20 cellular contexts compared by ENCODE assay signal in the genomic region with DNA sequence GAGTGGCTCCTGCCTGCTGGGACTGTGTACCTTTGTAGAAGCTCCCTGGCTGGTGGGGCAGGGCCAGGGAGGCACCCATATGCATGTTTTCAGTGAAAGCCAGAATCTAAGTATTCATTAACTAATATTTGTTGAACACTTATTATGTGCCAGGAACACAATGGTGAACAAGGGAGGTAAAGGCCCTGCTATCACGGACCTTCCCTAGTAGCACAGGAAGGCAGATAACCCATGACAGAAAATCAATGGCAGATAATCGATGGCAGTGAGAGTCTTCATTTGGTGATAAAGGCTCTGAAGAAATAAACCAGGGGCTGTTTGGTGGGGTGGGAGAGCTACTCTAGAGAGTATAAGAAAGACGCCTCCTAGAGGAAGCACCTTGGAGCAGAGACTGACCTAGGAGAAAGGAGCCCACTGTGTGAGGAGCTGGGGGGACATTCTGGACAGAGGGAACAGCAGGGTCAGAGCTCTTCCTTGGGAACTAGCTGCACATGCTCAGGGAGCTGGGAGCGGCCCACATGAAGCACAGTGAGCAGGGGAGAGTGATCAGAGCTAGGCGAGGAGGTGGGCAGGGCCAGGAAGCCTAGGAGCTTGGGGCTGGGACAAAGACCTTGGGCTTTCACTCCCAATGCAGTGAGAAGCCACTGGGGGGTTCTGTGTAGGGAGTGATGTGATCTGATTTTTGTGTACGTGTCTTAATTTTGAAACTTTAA.
A peak's percentile ranks its signal among the peaks of the same experiment; 100 is the strongest.
DNase-seq lines count a peak whose midpoint lies in the region; ATAC-seq and TF ChIP-seq lines count a peak whose summit lies in the region.
"Had no signal": no experiment of that assay in that cellular context is flagged by ENCODE, and none has a peak within 500 bp of the region (broad histone marks: within the 10 kb centered on the region; RNA-seq: fewer than 3 reads in every experiment).

No MANE protein-coding gene starts in this region.

- H3K9ac ChIP-seq in IMR-90 (ENCODE audit: low read depth, low read length) = no peak overlapping the region
- H3K9ac ChIP-seq: KMS-11 had no signal

- BruUV-seq in IMR-90 (replicated peaks; lab: Mats Ljungman, UMichigan) = no TSS peak

- TF ChIP-seq CTCF in CD14-positive monocyte (IDR thresholded peaks at IDR 0.05) = no peak
- TF ChIP-seq CTCF in IMR-90 (conservative IDR thresholded peaks at IDR 0.05; ENCODE audit: low read depth, low read length) = no peak
- no peak for TF ChIP-seq CTCF in esophagus squamous epithelium (IDR thresholded peaks at IDR 0.05)
- TF ChIP-seq CTCF in psoas muscle (IDR thresholded peaks at IDR 0.05) = no peak

- no peaks in the 10 kb centered on the region; the same call in 1 of the 2 replicates for H3K9me1 ChIP-seq in IMR-90 (ENCODE audit: insufficient read depth, low read length)

- H3K36me3 ChIP-seq in IMR-90 (ENCODE audit: control insufficient read depth, insufficient read depth, low read length) = no peaks in the 10 kb centered on the region
- H3K36me3 ChIP-seq in esophagus squamous epithelium = no peaks in the 10 kb centered on the region
- no peaks in the 10 kb centered on the region for H3K36me3 ChIP-seq in psoas muscle (ENCODE audit: insufficient read depth in 1 of 2, low read depth in 1 of 2)
- H3K36me3 ChIP-seq: MG63 had no signal

- no peak overlapping the region for H3K18ac ChIP-seq in IMR-90 (ENCODE audit: low read depth, low read length)

- H4K8ac ChIP-seq in IMR-90 (ENCODE audit: low read depth in 2 of 2, low read length in 2 of 2) = no peak overlapping the region

- H3K4me1 Mint-ChIP-seq in CD14-positive monocyte = peaks cover 54% of the 10 kb centered on the region
- H3K4me1 Mint-ChIP-seq: CD4-positive, CD25-positive, alpha-beta regulatory T cell had no signal

- no peak overlapping the region for H3K4me3 Mint-ChIP-seq in CD14-positive monocyte
- H3K4me3 Mint-ChIP-seq: CD4-positive, CD25-positive, alpha-beta regulatory T cell had no signal

- H3K79me1 ChIP-seq in IMR-90 (ENCODE audit: low read depth in 1 of 2, low read length in 2 of 2) = no peaks in the 10 kb centered on the region

- no peak overlapping the region for H3K4me2 ChIP-seq in IMR-90 (ENCODE audit: low read depth, low read length)
- H3K4me2 ChIP-seq: KMS-11 had no signal

- H4K20me1 ChIP-seq in IMR-90 (ENCODE audit: insufficient read depth, low read length) = no peaks in the 10 kb centered on the region

- no peak overlapping the region for H2BK5ac ChIP-seq in IMR-90 (ENCODE audit: low read depth, low read length, poor library complexity, severe bottlenecking)

- TF ChIP-seq POLR2A in IMR-90 (IDR thresholded peaks at IDR 0.05; ENCODE audit: low read depth, low read length) (no peak), esophagus squamous epithelium (IDR thresholded peaks at IDR 0.05) (no peak)

- CTCF ChIA-PET in IMR-90 (lab: Yijun Ruan, JAX) = no interaction called here

- H2BK15ac ChIP-seq in IMR-90 (ENCODE audit: low read depth, low read length) = no peak overlapping the region

- no peak for TF ChIP-seq RAD21 in IMR-90 (IDR thresholded peaks at IDR 0.05; ENCODE audit: low read length)

- no peak overlapping the region for H2AK9ac ChIP-seq in IMR-90 (replicated peaks; ENCODE audit: low read depth, low read length, poor library complexity)

- H3K14ac ChIP-seq in IMR-90 (replicated peaks; ENCODE audit: low read depth, low read length) = no peak overlapping the region

- H3K27me3 Mint-ChIP-seq in CD14-positive monocyte (ENCODE audit: low read depth in 3 of 3) = no peaks in the 10 kb centered on the region

- peak overlapping the region in 4 of 7 donors; percentile 26 to 55 (median 48) for H3K27ac Mint-ChIP-seq in CD14-positive monocyte
- H3K27ac Mint-ChIP-seq: CD4-positive, CD25-positive, alpha-beta regulatory T cell had no signal

- no peak overlapping the region for H2BK120ac ChIP-seq in IMR-90 (ENCODE audit: low read depth, low read length)

- H4K5ac ChIP-seq in IMR-90 (ENCODE audit: low read depth, low read length) = no peak overlapping the region

- no peak overlapping the region for H4K91ac ChIP-seq in IMR-90 (ENCODE audit: insufficient read depth, low read depth, low read length)

- no peak overlapping the region for H3K56ac ChIP-seq in IMR-90 (ENCODE audit: extremely low read depth, insufficient read depth, low read length)

- H3K9me3 ChIP-seq in IMR-90 (ENCODE audit: control insufficient read depth, insufficient read depth, low read length) = no peaks in the 10 kb centered on the region; the same call in 1 of the 2 replicates
- H3K9me3 ChIP-seq in esophagus squamous epithelium = no peaks in the 10 kb centered on the region
- H3K9me3 ChIP-seq in psoas muscle = no peaks in the 10 kb centered on the region
- H3K9me3 ChIP-seq: Caco-2, MG63 had no signal

- no peak overlapping the region for H3K27ac ChIP-seq in IMR-90 (ENCODE audit: insufficient read depth, low read length)
- H3K27ac ChIP-seq in esophagus squamous epithelium = peak overlapping the region in 3 of 4 donors; percentile 9 to 49 (median 30)
- H3K27ac ChIP-seq in psoas muscle = peak overlapping the region; percentile 41
- H3K27ac ChIP-seq: KMS-11 had no signal

- DNase-seq in CD14-positive monocyte (ENCODE audit: low spot score) = no peak
- no peak for DNase-seq in IMR-90
- no peak for DNase-seq in esophagus squamous epithelium (lab: John Stamatoyannopoulos, UW)
- DNase-seq in psoas muscle = no peak
- no peak for DNase-seq in NCI-H510A treated with DMSO at 0.1 percent for 48 hours (lab: John Stamatoyannopoulos, UW)
- no peak for DNase-seq in NCI-H69 (lab: John Stamatoyannopoulos, UW)
- DNase-seq: ACHN; AML-193; Caco-2; CD4-positive, CD25-positive, alpha-beta regulatory T cell; DMS153; MG63; NCI-H1092; NCI-H1694 treated with DMSO at 0.1 percent for 48 hours; NCI-H226; NCI-H748 treated with DMSO at 0.1 percent for 48 hours; PC-3 had no signal

- H3K27me3 ChIP-seq in IMR-90 (ENCODE audit: control insufficient read depth, insufficient read depth, low read length) = peaks cover 36% of the 10 kb centered on the region
- H3K27me3 ChIP-seq in esophagus squamous epithelium = no peaks in the 10 kb centered on the region
- no peaks in the 10 kb centered on the region for H3K27me3 ChIP-seq in psoas muscle (ENCODE audit: insufficient read depth in 3 of 3, low read length in 2 of 3)
- H3K27me3 ChIP-seq: MG63 had no signal

- H3K4me1 ChIP-seq in IMR-90 (ENCODE audit: control insufficient read depth, insufficient read depth, low read length) (peaks cover 3% of the 10 kb centered on the region; the same call in 1 of the 2 replicates), esophagus squamous epithelium (peaks cover 0 to 49% (median 11%) of the 10 kb centered on the region in 3 donors), psoas muscle (peaks cover 1% of the 10 kb centered on the region)
- H3K4me1 ChIP-seq: Caco-2 had no signal

- dilution Hi-C loops in IMR-90 (cut with HindIII; ENCODE audit: low sequenced_read_pairs, unreplicated experiment) = no loop called here

- POLR2A ChIA-PET in IMR-90 (lab: Charles Lee; ENCODE audit: unreplicated experiment) = no interaction called here

- no peak overlapping the region for H2BK20ac ChIP-seq in IMR-90 (ENCODE audit: low read depth, low read length)

- H2AFZ ChIP-seq in IMR-90 (replicated peaks; ENCODE audit: low read length, poor library complexity) = peak overlapping the region; percentile 49

- peaks cover 22 to 62% of the 10 kb centered on the region in 2 donors for H3K36me3 Mint-ChIP-seq in CD14-positive monocyte
- H3K36me3 Mint-ChIP-seq: CD4-positive, CD25-positive, alpha-beta regulatory T cell had no signal

- no peak overlapping the region for H3K4me3 ChIP-seq in IMR-90 (ENCODE audit: insufficient read depth, low read depth, low read length)
- H3K4me3 ChIP-seq in esophagus squamous epithelium = no peak overlapping the region
- no peak overlapping the region for H3K4me3 ChIP-seq in psoas muscle
- H3K4me3 ChIP-seq: MG63 had no signal

- 39% methylated on average over 3 of the region's 6 CpGs; no CpG with 5 or more reads in 1 of the 2 experiments for WGBS in IMR-90 (ENCODE audit: extremely low coverage in 2 of 2, insufficient read length in 1 of 2), 2 experiments
- 74 to 80% methylated on average over 6 of the region's 6 CpGs for WGBS in esophagus squamous epithelium, 2 donors
- whole genome bisulfite sequencing in psoas muscle, 3 donors = 80 to 86% (median 84%) methylated on average over 6 of the region's 6 CpGs

- no peak overlapping the region for H3K4ac ChIP-seq in IMR-90 (ENCODE audit: low read depth, low read length)

- H2AK5ac ChIP-seq in IMR-90 (ENCODE audit: low read depth, low read length) = no peak overlapping the region

- H3K23ac ChIP-seq in IMR-90 (ENCODE audit: low read depth, low read length) = no peak overlapping the region

- ATAC-seq in IMR-90 (ENCODE audit: low read depth) (no peak), psoas muscle (no peak), HG02571 (IDR thresholded peaks at IDR 0.05; ENCODE audit: unreplicated experiment) (no peak), HG02870 (IDR thresholded peaks at IDR 0.05; ENCODE audit: unreplicated experiment) (no peak)
- ATAC-seq: PC-3 had no signal

- intact Hi-C loops in CD14-positive monocyte (cut with micrococcal nuclease) (no loop called here), IMR-90 (cut with micrococcal nuclease) (no loop called here), esophagus squamous epithelium (cut with DNase I) (no loop called here), psoas muscle (cut with DNase I) (no loop called here)

- H3K9me3 Mint-ChIP-seq in CD14-positive monocyte = no peaks in the 10 kb centered on the region
- H3K9me3 Mint-ChIP-seq: CD4-positive, CD25-positive, alpha-beta regulatory T cell had no signal

- in situ Hi-C loops in IMR-90 (cut with MboI; ENCODE audit: low sequenced_read_pairs) = no loop called here

TF ChIP-seq in IMR-90, 13 proteins besides CTCF, POLR2A, EP300 and RAD21:
- TF ChIP-seq USF2 (IDR thresholded peaks at IDR 0.05; ENCODE audit: low read depth, low read length) = no peak
- no peak for TF ChIP-seq RCOR1 (IDR thresholded peaks at IDR 0.05; ENCODE audit: insufficient replicate concordance, low read length)
